ENCODE assay signal across 22 cellular contexts in genomic region chr7:15977663-15978062, GRCh38.
DNase-seq lines count a peak whose midpoint lies in the region; ATAC-seq and TF ChIP-seq lines count a peak whose summit lies in the region.
"Had no signal": no experiment of that assay in that cellular context is flagged by ENCODE, and none has a peak within 500 bp of the region (broad histone marks: within the 10 kb centered on the region; RNA-seq: fewer than 3 reads in every experiment).

No MANE protein-coding gene starts in this region.

- dilution Hi-C loops in IMR-90 (cut with HindIII; ENCODE audit: low sequenced_read_pairs, unreplicated experiment) = no loop called here

- H3K4me1 ChIP-seq in IMR-90 (ENCODE audit: control insufficient read depth, insufficient read depth, low read length) = no peaks in the 10 kb centered on the region; the same call in 1 of the 2 replicates
- H3K4me1 ChIP-seq: gastrocnemius medialis, parathyroid adenoma had no signal

- H2BK120ac ChIP-seq in IMR-90 (ENCODE audit: low read depth, low read length) = no peak overlapping the region

- no peak for TF ChIP-seq RAD21 in IMR-90 (IDR thresholded peaks at IDR 0.05; ENCODE audit: low read length)

- DNase-seq in AG10803 (ENCODE audit: low read depth) (peak; percentile 71), IMR-90 (peak; percentile 63), fibroblast of villous mesenchyme (ENCODE audit: low read depth) (peak; percentile 41), globus pallidus (ENCODE audit: low spot score) (no peak), NCI-H2196 (lab: John Stamatoyannopoulos, UW; ENCODE audit: unreplicated experiment) (no peak), SK-N-DZ (ENCODE audit: low spot score) (no peak)
- DNase-seq: activated B cell treated with CpG ODN at 0.5 μM for 24 hours, amniotic stem cell, endodermal cell, gastrocnemius medialis, GDM1, H7, lower lobe of right lung, naive B cell, NCI-H1417 treated with DMSO at 0.1 percent for 48 hours, T-cell had no signal

- H3K4me3 Mint-ChIP-seq in activated T-helper 17 cell treated with anti-CD3 and anti-CD28 coated beads, Interleukin-2, amount 50 U/mL, for 72 hours = no peak overlapping the region
- H3K4me3 Mint-ChIP-seq: activated B cell treated with CpG ODN at 0.5 μM for 24 hours, endodermal cell, naive B cell, T-cell had no signal

- no peak overlapping the region for H3K23ac ChIP-seq in IMR-90 (ENCODE audit: low read depth, low read length)

- no peak overlapping the region for H3K4ac ChIP-seq in IMR-90 (ENCODE audit: low read depth, low read length)

- no peak overlapping the region for H4K91ac ChIP-seq in IMR-90 (ENCODE audit: insufficient read depth, low read depth, low read length)

- no peak overlapping the region for H3K27ac ChIP-seq in IMR-90 (ENCODE audit: insufficient read depth, low read length)
- H3K27ac ChIP-seq: gastrocnemius medialis, lower lobe of right lung, parathyroid adenoma, RWPE1, skin epidermis had no signal

- H2BK15ac ChIP-seq in IMR-90 (ENCODE audit: low read depth, low read length) = no peak overlapping the region

- H2AK9ac ChIP-seq in IMR-90 (replicated peaks; ENCODE audit: low read depth, low read length, poor library complexity) = no peak overlapping the region

- H3K9me3 Mint-ChIP-seq in activated T-helper 17 cell treated with anti-CD3 and anti-CD28 coated beads, Interleukin-2, amount 50 U/mL, for 72 hours = peaks cover 4% of the 10 kb centered on the region
- H3K9me3 Mint-ChIP-seq: activated T-helper 2 cell treated with anti-CD3 and anti-CD28 coated beads, Interferon-gamma antibody, Interleukin-2, Interleukin-4, amounts not matched to agents 10 μg/mL and 5 μg/mL and 100 μg/mL, durations not matched to agents 14 hours and 24 hours and 36 hours; endodermal cell had no signal

- WGBS in IMR-90 (ENCODE audit: extremely low coverage in 2 of 2, insufficient read length in 1 of 2), 2 experiments = no CpG with 5 or more reads among the region's 3 CpGs

- no peaks in the 10 kb centered on the region for H3K36me3 ChIP-seq in IMR-90 (ENCODE audit: control insufficient read depth, insufficient read depth, low read length)
- H3K36me3 ChIP-seq: gastrocnemius medialis, lower lobe of right lung had no signal

- peak overlapping the region; percentile 12; the same call in 1 of the 2 replicates for H3K4me2 ChIP-seq in IMR-90 (ENCODE audit: low read depth, low read length)

- H2BK20ac ChIP-seq in IMR-90 (ENCODE audit: low read depth, low read length) = no peak overlapping the region; the same call in 1 of the 2 replicates

- no peak overlapping the region for H3K4me3 ChIP-seq in AG10803 (ENCODE audit: low read length)
- no peak overlapping the region for H3K4me3 ChIP-seq in IMR-90 (ENCODE audit: insufficient read depth, low read depth, low read length)
- H3K4me3 ChIP-seq in fibroblast of villous mesenchyme (ENCODE audit: low read depth, low read length) = no peak overlapping the region
- H3K4me3 ChIP-seq: gastrocnemius medialis, lower lobe of right lung, skin epidermis had no signal

- H4K5ac ChIP-seq in IMR-90 (ENCODE audit: low read depth, low read length) = no peak overlapping the region

- no peak overlapping the region for H3K27ac Mint-ChIP-seq in activated T-helper 17 cell treated with anti-CD3 and anti-CD28 coated beads, Interleukin-2, amount 50 U/mL, for 72 hours
- H3K27ac Mint-ChIP-seq: activated B cell treated with CpG ODN at 0.5 μM for 24 hours; activated T-helper 2 cell treated with anti-CD3 and anti-CD28 coated beads, Interferon-gamma antibody, Interleukin-2, Interleukin-4, amounts not matched to agents 10 μg/mL and 5 μg/mL and 100 μg/mL, durations not matched to agents 14 hours and 24 hours and 36 hours; endodermal cell; T-cell had no signal

- TF ChIP-seq CTCF in AG10803 (conservative IDR thresholded peaks at IDR 0.05; ENCODE audit: low read length) = no peak
- TF ChIP-seq CTCF in IMR-90 (conservative IDR thresholded peaks at IDR 0.05; ENCODE audit: low read depth, low read length) = no peak
- TF ChIP-seq CTCF in fibroblast of villous mesenchyme (IDR thresholded peaks at IDR 0.05; ENCODE audit: insufficient read depth, low read depth, low read length) = no peak

- no peak overlapping the region for H3K18ac ChIP-seq in IMR-90 (ENCODE audit: low read depth, low read length)

- POLR2A ChIA-PET in IMR-90 (lab: Charles Lee; ENCODE audit: unreplicated experiment) = no interaction called here

- no peak overlapping the region for H3K56ac ChIP-seq in IMR-90 (ENCODE audit: extremely low read depth, insufficient read depth, low read length)

- H3K14ac ChIP-seq in IMR-90 (replicated peaks; ENCODE audit: low read depth, low read length) = no peak overlapping the region

- H3K9me1 ChIP-seq in IMR-90 (ENCODE audit: insufficient read depth, low read length) = no peaks in the 10 kb centered on the region; the same call in 1 of the 2 replicates

- no peak overlapping the region for H2AFZ ChIP-seq in IMR-90 (replicated peaks; ENCODE audit: low read length, poor library complexity)
- H2AFZ ChIP-seq: parathyroid adenoma had no signal

- CTCF ChIA-PET in IMR-90 (lab: Yijun Ruan, JAX) = no interaction called here

- no peaks in the 10 kb centered on the region for H3K4me1 Mint-ChIP-seq in activated T-helper 17 cell treated with anti-CD3 and anti-CD28 coated beads, Interleukin-2, amount 50 U/mL, for 72 hours
- H3K4me1 Mint-ChIP-seq: activated B cell treated with CpG ODN at 0.5 μM for 24 hours, endodermal cell, naive B cell, T-cell had no signal

- no TSS peak for BruUV-seq in IMR-90 (replicated peaks; lab: Mats Ljungman, UMichigan)

- TF ChIP-seq POLR2A in IMR-90 (IDR thresholded peaks at IDR 0.05; ENCODE audit: low read depth, low read length) = no peak

- no peaks in the 10 kb centered on the region for H3K79me1 ChIP-seq in IMR-90 (ENCODE audit: low read depth in 1 of 2, low read length in 2 of 2)

- H3K27me3 ChIP-seq in IMR-90 (ENCODE audit: control insufficient read depth, insufficient read depth, low read length) = no peaks in the 10 kb centered on the region
- H3K27me3 ChIP-seq: gastrocnemius medialis had no signal

- intact Hi-C loops in IMR-90 (cut with micrococcal nuclease) = loop anchor here (5.0 kb wide), 1 partner anchor 45 kb away; no protein-coding TSS in a partner anchor

- in situ Hi-C loops in IMR-90 (cut with MboI; ENCODE audit: low sequenced_read_pairs) = no loop called here

- H2BK5ac ChIP-seq in IMR-90 (ENCODE audit: low read depth, low read length, poor library complexity, severe bottlenecking) = peak overlapping the region; percentile 79

- no peaks in the 10 kb centered on the region for H3K27me3 Mint-ChIP-seq in activated T-helper 17 cell treated with anti-CD3 and anti-CD28 coated beads, Interleukin-2, amount 50 U/mL, for 72 hours
- H3K27me3 Mint-ChIP-seq: activated B cell treated with CpG ODN at 0.5 μM for 24 hours, naive B cell, T-cell had no signal

- no peak overlapping the region for H2AK5ac ChIP-seq in IMR-90 (ENCODE audit: low read depth, low read length)

- no peak overlapping the region for H3K9ac ChIP-seq in IMR-90 (ENCODE audit: low read depth, low read length)
- H3K9ac ChIP-seq: parathyroid adenoma had no signal

- H3K9me3 ChIP-seq in IMR-90 (ENCODE audit: control insufficient read depth, insufficient read depth, low read length) = no peaks in the 10 kb centered on the region
- H3K9me3 ChIP-seq: gastrocnemius medialis, lower lobe of right lung had no signal

- no peaks in the 10 kb centered on the region for H3K36me3 Mint-ChIP-seq in activated T-helper 17 cell treated with anti-CD3 and anti-CD28 coated beads, Interleukin-2, amount 50 U/mL, for 72 hours (ENCODE audit: low read depth)
- H3K36me3 Mint-ChIP-seq: naive B cell, T-cell had no signal

- no peaks in the 10 kb centered on the region for H4K20me1 ChIP-seq in IMR-90 (ENCODE audit: insufficient read depth, low read length)

- ATAC-seq in IMR-90 (ENCODE audit: low read depth) (peak; percentile 78), HG03460 (IDR thresholded peaks at IDR 0.05; ENCODE audit: unreplicated experiment) (no peak)
- ATAC-seq in activated T-helper 17 cell treated with anti-CD3 and anti-CD28 coated beads, Interleukin-2, amount 50 U/mL, for 72 hours (replicated peaks) = peak; percentile 63
- ATAC-seq: gastrocnemius medialis, lower lobe of right lung, T-cell had no signal

- peak overlapping the region in 1 of 2 experiments; percentile 53; a peak in 1 of 4 replicates for H4K8ac ChIP-seq in IMR-90 (ENCODE audit: low read depth in 2 of 2, low read length in 2 of 2)

TF ChIP-seq in IMR-90, 13 proteins besides CTCF, POLR2A, EP300 and RAD21:
- TF ChIP-seq FOS (IDR thresholded peaks at IDR 0.05; ENCODE audit: low read depth, low read length) = 0 out of 2 replicates have a peak, but pooled peaks have one; percentile 9
- TF ChIP-seq BHLHE40 (IDR thresholded peaks at IDR 0.05; ENCODE audit: low read depth, low read length) = no peak
- TF ChIP-seq CHD1 (IDR thresholded peaks at IDR 0.05; ENCODE audit: low read depth, low read length) = no peak
TF ChIP-seq in IMR-90: peak in this region for 1.

Comparison
In these comparisons a context has a peak if more than half of its experiments do, and no peak if none do; other contexts are left out.
1. DNase-seq: peak in AG10803 (single experiment), IMR-90 (single experiment) and fibroblast of villous mesenchyme (single experiment); none in globus pallidus (single experiment), NCI-H2196 (single experiment) and SK-N-DZ (single experiment).